In genomic region chr11:16737860-16738197, GRCh38 we compare ENCODE assay signal across 8 cellular contexts. TPM values are rescaled to one million over a fixed set of nuclear protein-coding genes. Genes with fewer than 3 reads are reported as not detected.
DNase-seq lines count a peak whose midpoint lies in the region; ATAC-seq and TF ChIP-seq lines count a peak whose summit lies in the region.

No MANE protein-coding gene starts in this region.

- no peaks in the 10 kb centered on the region for H3K9me2 ChIP-seq in SK-N-SH

- H3K27ac ChIP-seq in SK-N-SH (ENCODE audit: low read depth in 2 of 2, low read length in 1 of 2) (peak overlapping the region; percentile 82 to 97), right atrium auricular region (peak overlapping the region; percentile 85 to 97), stomach (peak overlapping the region; percentile 79 to 96 (median 95))

- H3K4me3 ChIP-seq in SK-N-SH (ENCODE audit: low read depth in 2 of 2, low read length in 1 of 2) (peak overlapping the region; percentile 75 to 77), right atrium auricular region (peak overlapping the region; percentile 71 to 76), stomach (peak overlapping the region; percentile 63 to 84 (median 75))

- no peaks in the 10 kb centered on the region for H3F3A ChIP-seq in SK-N-SH (replicated peaks; ENCODE audit: insufficient read depth)

- H3K79me2 ChIP-seq in SK-N-SH (ENCODE audit: insufficient read depth) = peaks cover 44% of the 10 kb centered on the region

- peaks cover 4 to 8% of the 10 kb centered on the region in 2 experiments; a peak in 2 of 4 replicates for H3K4me1 ChIP-seq in SK-N-SH (ENCODE audit: control insufficient read depth in 1 of 2, insufficient read depth in 2 of 2, low read depth in 1 of 2, low read length in 1 of 2)
- peaks cover 0 to 36% of the 10 kb centered on the region in 2 donors for H3K4me1 ChIP-seq in right atrium auricular region
- H3K4me1 ChIP-seq in stomach = peaks cover 30 to 44% (median 36%) of the 10 kb centered on the region in 4 donors

- H3K9me3 ChIP-seq in SK-N-SH (no peaks in the 10 kb centered on the region), right atrium auricular region (no peaks in the 10 kb centered on the region), stomach (no peaks in the 10 kb centered on the region)

- peaks cover 6 to 15% of the 10 kb centered on the region in 2 experiments for H3K36me3 ChIP-seq in SK-N-SH (replicated peaks in 1 of 2; ENCODE audit: control insufficient read depth in 1 of 2, insufficient read depth in 2 of 2, low read length in 1 of 2)
- no peaks in the 10 kb centered on the region for H3K36me3 ChIP-seq in right atrium auricular region
- peaks cover 0 to 9% (median 4%) of the 10 kb centered on the region in 4 donors for H3K36me3 ChIP-seq in stomach

- POLR2A ChIA-PET in SK-N-SH (lab: Yijun Ruan, JAX) = interaction anchor here (0.7 to 1.3 kb wide), 2 partner anchors 14 to 28 kb away, joined by 3 read pairs; no protein-coding TSS in a partner anchor

- WGBS in SK-N-SH (ENCODE audit: low lambda C conversion rate) = under 1% methylated on average over 6 of the region's 6 CpGs
- 0 to 1% (median 0%) methylated on average over 6 of the region's 6 CpGs for WGBS in stomach, 5 donors

- no peak for TF ChIP-seq POLR2A in stomach (IDR thresholded peaks at IDR 0.05)

- TF ChIP-seq RAD21 in SK-N-SH (IDR thresholded peaks at IDR 0.05; ENCODE audit: low read length) = no peak

- intact Hi-C loops in stomach (cut with DNase I; ENCODE audit: low total_unique reads) = no loop called here

- H3K27me3 ChIP-seq in SK-N-SH (ENCODE audit: insufficient read depth) (no peaks in the 10 kb centered on the region), right atrium auricular region (no peaks in the 10 kb centered on the region), stomach (no peaks in the 10 kb centered on the region)

- peak overlapping the region; percentile 78 for H2AFZ ChIP-seq in SK-N-SH (ENCODE audit: low read depth)

- TF ChIP-seq CTCF in SK-N-SH (IDR thresholded peaks at IDR 0.05) = no peak
- no peak for TF ChIP-seq CTCF in right atrium auricular region (IDR thresholded peaks at IDR 0.05)
- no peak for TF ChIP-seq CTCF in stomach (IDR thresholded peaks at IDR 0.05)

- H4K20me1 ChIP-seq in SK-N-SH (ENCODE audit: insufficient read depth) = peaks cover 29% of the 10 kb centered on the region

- peak overlapping the region; percentile 62 for H3K4me2 ChIP-seq in SK-N-SH

- ATAC-seq in HG02852 (IDR thresholded peaks at IDR 0.05; ENCODE audit: unreplicated experiment) (peak; percentile 7), HG03108 (IDR thresholded peaks at IDR 0.05; ENCODE audit: unreplicated experiment) (no peak)

- DNase-seq in DMS 273 (lab: John Stamatoyannopoulos, UW; ENCODE audit: unreplicated experiment) (peak; percentile 59), DMS 273 treated with DMSO at 0.1 percent for 48 hours (lab: John Stamatoyannopoulos, UW) (no peak), SK-N-SH (peak; percentile 47), right atrium auricular region (ENCODE audit: low spot score) (no peak), stomach (no peak), mesenteric fat pad (ENCODE audit: low spot score) (no peak)

- CTCF ChIA-PET in SK-N-SH (lab: Yijun Ruan, JAX) = interaction anchor here (1.0 kb wide), 1 partner anchor 51 kb away, joined by 5 read pairs; no protein-coding TSS in a partner anchor

- TF ChIP-seq EP300 in SK-N-SH (IDR thresholded peaks at IDR 0.05; ENCODE audit: borderline replicate concordance in 1 of 2, low read depth in 1 of 2, low read length in 1 of 2) (no peak), stomach (IDR thresholded peaks at IDR 0.05) (no peak)

- H3K9ac ChIP-seq in SK-N-SH = peak overlapping the region; percentile 97

TF ChIP-seq in SK-N-SH, 30 proteins besides CTCF, POLR2A, EP300 and RAD21:
- no peak for TF ChIP-seq NRF1 (IDR thresholded peaks at IDR 0.05; ENCODE audit: low read depth, low read length)
- no peak for TF ChIP-seq POLR2AphosphoS5 (IDR thresholded peaks at IDR 0.05; ENCODE audit: low read depth, low read length)
- TF ChIP-seq, protein P1, sequence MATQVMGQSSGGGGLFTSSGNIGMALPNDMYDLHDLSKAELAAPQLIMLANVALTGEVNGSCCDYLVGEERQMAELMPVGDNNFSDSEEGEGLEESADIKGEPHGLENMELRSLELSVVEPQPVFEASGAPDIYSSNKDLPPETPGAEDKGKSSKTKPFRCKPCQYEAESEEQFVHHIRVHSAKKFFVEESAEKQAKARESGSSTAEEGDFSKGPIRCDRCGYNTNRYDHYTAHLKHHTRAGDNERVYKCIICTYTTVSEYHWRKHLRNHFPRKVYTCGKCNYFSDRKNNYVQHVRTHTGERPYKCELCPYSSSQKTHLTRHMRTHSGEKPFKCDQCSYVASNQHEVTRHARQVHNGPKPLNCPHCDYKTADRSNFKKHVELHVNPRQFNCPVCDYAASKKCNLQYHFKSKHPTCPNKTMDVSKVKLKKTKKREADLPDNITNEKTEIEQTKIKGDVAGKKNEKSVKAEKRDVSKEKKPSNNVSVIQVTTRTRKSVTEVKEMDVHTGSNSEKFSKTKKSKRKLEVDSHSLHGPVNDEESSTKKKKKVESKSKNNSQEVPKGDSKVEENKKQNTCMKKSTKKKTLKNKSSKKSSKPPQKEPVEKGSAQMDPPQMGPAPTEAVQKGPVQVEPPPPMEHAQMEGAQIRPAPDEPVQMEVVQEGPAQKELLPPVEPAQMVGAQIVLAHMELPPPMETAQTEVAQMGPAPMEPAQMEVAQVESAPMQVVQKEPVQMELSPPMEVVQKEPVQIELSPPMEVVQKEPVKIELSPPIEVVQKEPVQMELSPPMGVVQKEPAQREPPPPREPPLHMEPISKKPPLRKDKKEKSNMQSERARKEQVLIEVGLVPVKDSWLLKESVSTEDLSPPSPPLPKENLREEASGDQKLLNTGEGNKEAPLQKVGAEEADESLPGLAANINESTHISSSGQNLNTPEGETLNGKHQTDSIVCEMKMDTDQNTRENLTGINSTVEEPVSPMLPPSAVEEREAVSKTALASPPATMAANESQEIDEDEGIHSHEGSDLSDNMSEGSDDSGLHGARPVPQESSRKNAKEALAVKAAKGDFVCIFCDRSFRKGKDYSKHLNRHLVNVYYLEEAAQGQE (IDR thresholded peaks at IDR 0.05; ENCODE audit: low read depth, low read length) = no peak
- no peak for TF ChIP-seq FOXJ3 (CRISPR knock-in tag; IDR thresholded peaks at IDR 0.05)
- no peak for TF ChIP-seq JUND (IDR thresholded peaks at IDR 0.05)
- no peak for TF ChIP-seq RFX5 (IDR thresholded peaks at IDR 0.05; ENCODE audit: low read length)
- no peak for TF ChIP-seq CHD2 (IDR thresholded peaks at IDR 0.05; ENCODE audit: low read length, partially characterized antibody)
- no peak for TF ChIP-seq GABPA (IDR thresholded peaks at IDR 0.05; ENCODE audit: low read depth)
- TF ChIP-seq ZBTB33 (IDR thresholded peaks at IDR 0.05; ENCODE audit: borderline replicate concordance, low read depth) = no peak
- TF ChIP-seq NFIC (IDR thresholded peaks at IDR 0.05; ENCODE audit: borderline replicate concordance) = no peak
- no peak for TF ChIP-seq TEAD4 (IDR thresholded peaks at IDR 0.05; ENCODE audit: borderline replicate concordance, insufficient read depth)
- no peak for TF ChIP-seq MXI1 (IDR thresholded peaks at IDR 0.05; ENCODE audit: low read depth, low read length)
TF ChIP-seq in SK-N-SH: peak in this region for 0.

RNA-seq across cellular contexts. Expression of gene C11orf58, which starts 0.6 kb away (rescaled TPM):
- polyA plus RNA-seq in SK-N-SH (2012; rRNA removed) (94.4 and 150 TPM in 2 replicates), stomach (100 to 1,000 TPM in 2 of 3 donors, 10 to 100 TPM in 1; 86.2 to 145 (median 118) TPM)
- 128 and 267 TPM in 2 replicates for polyA plus RNA-seq in SK-N-SH (2012; cell fraction: cytosol; rRNA removed)
- polyA plus RNA-seq in SK-N-SH (2012; cell fraction: nucleus; rRNA removed) = 48.2 and 72.3 TPM in 2 replicates
- total RNA-seq in right atrium auricular region (100 to 1,000 TPM; 120 to 128 TPM), stomach (100 to 1,000 TPM; 117 to 336 (median 152) TPM), mesenteric fat pad (93.9 TPM)

Comparison
In these comparisons a context has a peak if more than half of its experiments do, and no peak if none do; other contexts are left out.
1. DNase-seq: peak in DMS 273 (single experiment) and SK-N-SH (single experiment); none in DMS 273 treated with DMSO at 0.1 percent for 48 hours (single experiment), right atrium auricular region (single experiment), stomach (single experiment) and mesenteric fat pad (single experiment).
2. Peak in every context shown above with its lines, with median percentiles within 50 percentile points of each other: H3K27ac ChIP-seq and H3K4me3 ChIP-seq.